ENCODE assay signal across 1 cellular context in the genomic region with DNA sequence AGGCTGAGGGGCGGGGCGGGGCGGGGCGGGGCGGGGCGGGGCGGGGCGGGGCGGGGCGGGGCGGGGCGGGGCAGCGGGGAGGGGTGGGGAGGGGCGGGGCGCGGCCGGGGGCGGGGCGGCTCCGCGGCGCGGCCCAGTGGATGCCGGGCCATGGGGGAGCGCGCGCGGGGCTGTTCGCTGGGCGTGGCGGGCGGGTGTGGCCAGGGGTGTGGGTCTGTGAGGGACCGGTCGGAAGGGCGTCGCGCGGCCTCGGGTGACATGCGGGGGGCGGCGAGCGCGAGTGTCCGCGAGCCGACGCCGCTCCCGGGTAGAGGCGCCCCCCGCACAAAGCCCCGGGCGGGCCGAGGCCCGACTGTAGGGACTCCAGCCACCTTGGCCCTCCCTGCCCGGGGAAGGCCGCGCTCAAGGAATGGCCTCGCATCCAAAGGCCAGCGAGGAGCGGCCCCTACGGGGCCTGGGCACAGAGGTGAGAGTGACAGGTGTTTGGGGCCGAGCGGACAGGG.
TF ChIP-seq lines count a peak whose summit lies in the region.

A gene (plus strand): TSS at position 188 of the 503 bp plus-strand sequence. CDS start 71 bp downstream, at position 259.

TF ChIP-seq in WTC11, 78 proteins besides CTCF, POLR2A, EP300 and RAD21 (continued from another document):
- TF ChIP-seq, protein P1, sequence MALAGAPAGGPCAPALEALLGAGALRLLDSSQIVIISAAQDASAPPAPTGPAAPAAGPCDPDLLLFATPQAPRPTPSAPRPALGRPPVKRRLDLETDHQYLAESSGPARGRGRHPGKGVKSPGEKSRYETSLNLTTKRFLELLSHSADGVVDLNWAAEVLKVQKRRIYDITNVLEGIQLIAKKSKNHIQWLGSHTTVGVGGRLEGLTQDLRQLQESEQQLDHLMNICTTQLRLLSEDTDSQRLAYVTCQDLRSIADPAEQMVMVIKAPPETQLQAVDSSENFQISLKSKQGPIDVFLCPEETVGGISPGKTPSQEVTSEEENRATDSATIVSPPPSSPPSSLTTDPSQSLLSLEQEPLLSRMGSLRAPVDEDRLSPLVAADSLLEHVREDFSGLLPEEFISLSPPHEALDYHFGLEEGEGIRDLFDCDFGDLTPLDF (CRISPR knock-in tag; IDR thresholded peaks at IDR 0.05) = no peak
- TF ChIP-seq, protein P2, sequence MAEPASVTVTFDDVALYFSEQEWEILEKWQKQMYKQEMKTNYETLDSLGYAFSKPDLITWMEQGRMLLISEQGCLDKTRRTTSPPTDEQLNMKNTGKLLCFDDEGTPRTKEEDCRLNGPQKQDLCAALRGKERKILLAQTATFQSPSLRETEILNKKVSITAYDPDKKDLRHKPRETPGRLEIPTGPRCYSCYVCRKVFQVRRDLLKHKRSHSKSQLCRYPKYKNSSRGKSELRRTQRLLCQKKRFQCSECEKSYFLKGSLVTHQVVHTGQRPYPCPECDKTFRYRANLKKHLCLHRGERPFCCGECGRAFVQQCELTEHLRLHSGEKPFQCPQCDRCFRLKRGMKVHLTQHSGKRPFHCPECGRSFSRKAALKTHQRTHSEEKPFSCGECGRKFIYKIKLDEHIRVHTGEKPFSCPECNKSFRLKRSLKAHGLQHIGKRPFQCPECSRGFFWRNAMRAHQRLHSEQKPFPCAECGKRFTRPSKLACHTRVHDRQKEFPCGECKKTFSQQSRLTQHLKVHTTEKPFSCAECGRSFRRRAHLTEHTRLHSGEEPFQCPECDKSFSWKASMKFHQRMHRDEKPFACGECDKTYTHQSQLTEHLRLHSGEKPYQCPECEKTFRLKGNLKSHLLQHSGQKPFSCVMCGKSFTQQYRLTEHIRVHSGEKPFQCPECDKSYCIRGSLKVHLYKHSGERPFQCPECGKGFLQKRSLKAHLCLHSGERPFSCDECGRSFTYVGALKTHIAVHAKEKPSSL (CRISPR knock-in tag; conservative IDR thresholded peaks at IDR 0.05) = no peak
- no peak for TF ChIP-seq GABPB1 (CRISPR knock-in tag; IDR thresholded peaks at IDR 0.05)
- TF ChIP-seq NFATC4 (CRISPR knock-in tag; IDR thresholded peaks at IDR 0.05) = no peak
- no peak for TF ChIP-seq HMGA2 (CRISPR knock-in tag; IDR thresholded peaks at IDR 0.05)
- TF ChIP-seq, protein P3, sequence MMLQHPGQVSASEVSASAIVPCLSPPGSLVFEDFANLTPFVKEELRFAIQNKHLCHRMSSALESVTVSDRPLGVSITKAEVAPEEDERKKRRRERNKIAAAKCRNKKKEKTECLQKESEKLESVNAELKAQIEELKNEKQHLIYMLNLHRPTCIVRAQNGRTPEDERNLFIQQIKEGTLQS (CRISPR knock-in tag; conservative IDR thresholded peaks at IDR 0.05) = no peak
- no peak for TF ChIP-seq ELF4 (CRISPR knock-in tag; IDR thresholded peaks at IDR 0.05; ENCODE audit: low read depth)
- TF ChIP-seq, protein P4, sequence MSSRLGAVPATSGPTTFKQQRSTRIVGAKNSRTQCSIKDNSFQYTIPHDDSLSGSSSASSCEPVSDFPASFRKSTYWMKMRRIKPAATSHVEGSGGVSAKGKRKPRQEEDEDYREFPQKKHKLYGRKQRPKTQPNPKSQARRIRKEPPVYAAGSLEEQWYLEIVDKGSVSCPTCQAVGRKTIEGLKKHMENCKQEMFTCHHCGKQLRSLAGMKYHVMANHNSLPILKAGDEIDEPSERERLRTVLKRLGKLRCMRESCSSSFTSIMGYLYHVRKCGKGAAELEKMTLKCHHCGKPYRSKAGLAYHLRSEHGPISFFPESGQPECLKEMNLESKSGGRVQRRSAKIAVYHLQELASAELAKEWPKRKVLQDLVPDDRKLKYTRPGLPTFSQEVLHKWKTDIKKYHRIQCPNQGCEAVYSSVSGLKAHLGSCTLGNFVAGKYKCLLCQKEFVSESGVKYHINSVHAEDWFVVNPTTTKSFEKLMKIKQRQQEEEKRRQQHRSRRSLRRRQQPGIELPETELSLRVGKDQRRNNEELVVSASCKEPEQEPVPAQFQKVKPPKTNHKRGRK (CRISPR knock-in tag; IDR thresholded peaks at IDR 0.05; ENCODE audit: borderline replicate concordance) = no peak
- TF ChIP-seq FOXK1 (CRISPR knock-in tag; IDR thresholded peaks at IDR 0.05) = no peak
- TF ChIP-seq, protein P5, sequence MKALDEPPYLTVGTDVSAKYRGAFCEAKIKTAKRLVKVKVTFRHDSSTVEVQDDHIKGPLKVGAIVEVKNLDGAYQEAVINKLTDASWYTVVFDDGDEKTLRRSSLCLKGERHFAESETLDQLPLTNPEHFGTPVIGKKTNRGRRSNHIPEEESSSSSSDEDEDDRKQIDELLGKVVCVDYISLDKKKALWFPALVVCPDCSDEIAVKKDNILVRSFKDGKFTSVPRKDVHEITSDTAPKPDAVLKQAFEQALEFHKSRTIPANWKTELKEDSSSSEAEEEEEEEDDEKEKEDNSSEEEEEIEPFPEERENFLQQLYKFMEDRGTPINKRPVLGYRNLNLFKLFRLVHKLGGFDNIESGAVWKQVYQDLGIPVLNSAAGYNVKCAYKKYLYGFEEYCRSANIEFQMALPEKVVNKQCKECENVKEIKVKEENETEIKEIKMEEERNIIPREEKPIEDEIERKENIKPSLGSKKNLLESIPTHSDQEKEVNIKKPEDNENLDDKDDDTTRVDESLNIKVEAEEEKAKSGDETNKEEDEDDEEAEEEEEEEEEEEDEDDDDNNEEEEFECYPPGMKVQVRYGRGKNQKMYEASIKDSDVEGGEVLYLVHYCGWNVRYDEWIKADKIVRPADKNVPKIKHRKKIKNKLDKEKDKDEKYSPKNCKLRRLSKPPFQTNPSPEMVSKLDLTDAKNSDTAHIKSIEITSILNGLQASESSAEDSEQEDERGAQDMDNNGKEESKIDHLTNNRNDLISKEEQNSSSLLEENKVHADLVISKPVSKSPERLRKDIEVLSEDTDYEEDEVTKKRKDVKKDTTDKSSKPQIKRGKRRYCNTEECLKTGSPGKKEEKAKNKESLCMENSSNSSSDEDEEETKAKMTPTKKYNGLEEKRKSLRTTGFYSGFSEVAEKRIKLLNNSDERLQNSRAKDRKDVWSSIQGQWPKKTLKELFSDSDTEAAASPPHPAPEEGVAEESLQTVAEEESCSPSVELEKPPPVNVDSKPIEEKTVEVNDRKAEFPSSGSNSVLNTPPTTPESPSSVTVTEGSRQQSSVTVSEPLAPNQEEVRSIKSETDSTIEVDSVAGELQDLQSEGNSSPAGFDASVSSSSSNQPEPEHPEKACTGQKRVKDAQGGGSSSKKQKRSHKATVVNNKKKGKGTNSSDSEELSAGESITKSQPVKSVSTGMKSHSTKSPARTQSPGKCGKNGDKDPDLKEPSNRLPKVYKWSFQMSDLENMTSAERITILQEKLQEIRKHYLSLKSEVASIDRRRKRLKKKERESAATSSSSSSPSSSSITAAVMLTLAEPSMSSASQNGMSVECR (CRISPR knock-in tag; IDR thresholded peaks at IDR 0.05; ENCODE audit: borderline replicate concordance) = no peak
- no peak for TF ChIP-seq ATF1 (CRISPR knock-in tag; IDR thresholded peaks at IDR 0.05)
- TF ChIP-seq, protein P6, sequence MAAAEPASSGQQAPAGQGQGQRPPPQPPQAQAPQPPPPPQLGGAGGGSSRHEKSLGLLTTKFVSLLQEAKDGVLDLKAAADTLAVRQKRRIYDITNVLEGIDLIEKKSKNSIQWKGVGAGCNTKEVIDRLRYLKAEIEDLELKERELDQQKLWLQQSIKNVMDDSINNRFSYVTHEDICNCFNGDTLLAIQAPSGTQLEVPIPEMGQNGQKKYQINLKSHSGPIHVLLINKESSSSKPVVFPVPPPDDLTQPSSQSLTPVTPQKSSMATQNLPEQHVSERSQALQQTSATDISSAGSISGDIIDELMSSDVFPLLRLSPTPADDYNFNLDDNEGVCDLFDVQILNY (CRISPR knock-in tag; IDR thresholded peaks at IDR 0.05) = no peak
- TF ChIP-seq MXD4 (CRISPR knock-in tag; IDR thresholded peaks at IDR 0.05; ENCODE audit: borderline replicate concordance) = no peak
